Comparison of ENCODE assay signal across 8 cellular contexts in the genomic region with DNA sequence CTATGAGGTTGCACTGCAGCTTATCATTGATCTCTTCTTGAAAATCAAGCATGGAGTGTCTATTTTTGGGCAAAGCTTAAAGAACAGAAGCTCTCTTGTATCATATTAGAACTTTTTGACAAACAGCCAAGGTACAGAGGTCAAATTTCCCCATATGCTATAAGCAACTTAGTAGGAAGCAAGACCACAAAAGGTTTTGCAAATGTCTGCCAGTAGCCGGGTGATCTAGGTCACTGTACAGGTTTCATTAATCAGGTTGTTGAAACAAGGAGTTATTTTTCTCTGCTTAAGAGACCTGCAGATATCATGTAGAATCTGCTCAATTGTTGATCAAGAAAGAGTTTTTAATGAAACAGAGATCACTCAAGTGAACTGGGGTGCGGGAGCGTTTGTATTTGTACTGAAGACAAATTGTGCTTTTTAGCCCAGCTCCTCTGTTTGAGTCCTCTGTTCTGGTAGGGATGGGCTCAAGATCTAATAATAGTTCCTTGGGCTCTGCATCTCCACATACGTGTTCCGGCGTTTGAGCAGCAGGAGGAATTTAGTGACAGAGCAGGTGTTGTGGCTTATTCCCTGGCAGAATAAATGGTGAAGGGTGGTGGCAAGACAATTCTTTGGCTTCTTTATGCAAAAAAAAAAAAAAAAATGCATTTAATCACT. TPM values are rescaled to one million over a fixed set of nuclear protein-coding genes. Genes with fewer than 3 reads are reported as not detected.
DNase-seq lines count a peak whose midpoint lies in the region; ATAC-seq and TF ChIP-seq lines count a peak whose summit lies in the region.

No MANE protein-coding gene starts in this region.

- in situ Hi-C loops in Caki2 (cut with HindIII; ENCODE audit: low pct_unique_long_range_greater_than_20kb, low sequenced_read_pairs) = no loop called here
- in situ Hi-C loops in transverse colon (cut with MboI; ENCODE audit: low pct_ligation_motif_present in 1 of 4, low pct_unique_long_range_greater_than_20kb in 1 of 4, low sequenced_read_pairs in 3 of 4) = loop anchor here in 3 of 4 donors (10.0 to 25.0 kb wide), 6 partner anchors 133 to 558 kb away; no protein-coding TSS in a partner anchor

- H3K4me3 ChIP-seq in transverse colon = peak overlapping the region in 1 of 4 donors; percentile 87

- TF ChIP-seq CTCF in transverse colon (IDR thresholded peaks at IDR 0.05) = no peak

- TF ChIP-seq EP300 in transverse colon (IDR thresholded peaks at IDR 0.05; ENCODE audit: low read depth) = no peak

- TF ChIP-seq POLR2A in transverse colon (IDR thresholded peaks at IDR 0.05) = no peak

- H3K4me1 ChIP-seq in transverse colon = peaks cover 7 to 31% (median 23%) of the 10 kb centered on the region in 4 donors

- DNase-seq in Caki2 (ENCODE audit: low read depth) (peak; percentile 63), KG1 (lab: John Stamatoyannopoulos, UW) (peak; percentile 63), kidney glomerular epithelial cell (lab: John Stamatoyannopoulos, UW) (peak; percentile 88), transverse colon (peak; percentile 17)

- H3K36me3 ChIP-seq in transverse colon = peaks cover 0 to 10% (median 7%) of the 10 kb centered on the region in 4 donors

- ATAC-seq in HG02885 (IDR thresholded peaks at IDR 0.05; ENCODE audit: poor library complexity, unreplicated experiment) (no peak), GM21529 (IDR thresholded peaks at IDR 0.05; ENCODE audit: unreplicated experiment) (no peak), HG03354 (IDR thresholded peaks at IDR 0.05; ENCODE audit: poor library complexity, severe bottlenecking, unreplicated experiment) (no peak)

- no peaks in the 10 kb centered on the region for H3K9me3 ChIP-seq in transverse colon

- intact Hi-C loops in transverse colon (cut with DNase I; ENCODE audit: low total_unique reads) = loop anchor here (10.0 kb wide), 4 partner anchors 105 to 485 kb away; no protein-coding TSS in a partner anchor

- peak overlapping the region; percentile 11 for H3K27ac ChIP-seq in angular gyrus (ENCODE audit: low read depth, low read length)
- H3K27ac ChIP-seq in transverse colon = peak overlapping the region; percentile 92 to 99 (median 96)

- H3K27me3 ChIP-seq in transverse colon = no peaks in the 10 kb centered on the region

- 21 to 28% methylated on average over 3 to 6 of the region's 6 CpGs for WGBS in transverse colon (ENCODE audit: low coverage in 1 of 2), 2 donors

RNA-seq across cellular contexts. Expression of gene CITED2, which starts 4.3 kb away (rescaled TPM):
- 132 and 165 TPM in 2 replicates for total RNA-seq in Caki2 (2014; rRNA removed; shearing (Covaris generic); ENCODE audit: low replicate concordance)
- 100 to 1,000 TPM in 2 of 4 donors, 10 to 100 TPM in 2; 66.6 to 116 (median 102) TPM for total RNA-seq in transverse colon

Comparison
In these comparisons a context has a peak if more than half of its experiments do, and no peak if none do; other contexts are left out.
1. DNase-seq: peak in every context shown above with its lines; median percentile 88 in kidney glomerular epithelial cell; 63 in Caki2; 63 in KG1; 17 in transverse colon.